In genomic region chr2:99475095-99475494, GRCh38 we compare ENCODE assay signal across 7 cellular contexts. TPM values are rescaled to one million over a fixed set of nuclear protein-coding genes. Genes with fewer than 3 reads are reported as not detected.
DNase-seq lines count a peak whose midpoint lies in the region; ATAC-seq and TF ChIP-seq lines count a peak whose summit lies in the region.
"Not testable (repeated sequence)": the region's sequence is repeated elsewhere in the genome, so short reads cannot be mapped to it uniquely, and the experiment has no call there.

No MANE protein-coding gene starts in this region.

- peak overlapping the region; percentile 31 for H3K4me2 ChIP-seq in GM23248 (ENCODE audit: unreplicated experiment)
- H3K4me2 ChIP-seq in mesendoderm (ENCODE audit: low read length); smooth muscle cell: not testable (repeated sequence)

- H3K4ac ChIP-seq in mesendoderm (ENCODE audit: low read depth, low read length) = not testable (repeated sequence)

- not testable (repeated sequence) for H4K20me1 ChIP-seq in GM23248 (ENCODE audit: insufficient read depth)
- peaks cover 99% of the 10 kb centered on the region for H4K20me1 ChIP-seq in smooth muscle cell (ENCODE audit: low read depth)

- not testable (repeated sequence) for H3K9me2 ChIP-seq in GM23248 (ENCODE audit: insufficient read depth)

- not testable (repeated sequence) for H3K9me3 ChIP-seq in GM23248 (ENCODE audit: low read depth); smooth muscle cell (replicated peaks; ENCODE audit: low read depth)

- peaks cover 11% of the 10 kb centered on the region for H3K79me1 ChIP-seq in mesendoderm (ENCODE audit: low read length)

- peak overlapping the region; percentile 63 for H3K27ac Mint-ChIP-seq in WTC11
- peak overlapping the region; percentile 46 for H3K27ac Mint-ChIP-seq in dendritic cell treated with granulocyte-macrophage colony-stimulating factor and Interleukin-4, amounts not matched to agents 40 ng/mL and 50 ng/mL, for 4 days

- H2AFZ ChIP-seq in GM23248; smooth muscle cell (ENCODE audit: low read depth): not testable (repeated sequence)

- WGBS in GM23248 (ENCODE audit: low coverage in 1 of 2, low lambda C conversion rate in 2 of 2, missing lambda C conversion rate in 2 of 2), 2 experiments = 92 to 94% methylated on average over 4 of the region's 4 CpGs
- WGBS in mesendoderm (ENCODE audit: extremely low coverage, insufficient coverage, low lambda C conversion rate) = no CpG with 5 or more reads among the region's 4 CpGs
- WGBS in smooth muscle cell (ENCODE audit: low lambda C conversion rate) = 95% methylated on average over 4 of the region's 4 CpGs

- not testable (repeated sequence) for H4K5ac ChIP-seq in mesendoderm (ENCODE audit: low read length)

- not testable (repeated sequence) for H3K9ac ChIP-seq in GM23248; mesendoderm (ENCODE audit: low read length); smooth muscle cell (ENCODE audit: low read depth)

- in situ Hi-C loops in GM23248 (cut with MboI); KBM-7 (cut with MboI; ENCODE audit: low pct_unique_long_range_greater_than_20kb, low sequenced_read_pairs): not testable (repeated sequence)

- H2BK120ac ChIP-seq in mesendoderm (ENCODE audit: low read depth, low read length) = not testable (repeated sequence)

- CTCF ChIA-PET in WTC11 (lab: Charles Lee) = not testable (repeated sequence)

- POLR2A ChIA-PET in WTC11 (lab: Charles Lee) = not testable (repeated sequence)

- not testable (repeated sequence) for H2AK5ac ChIP-seq in mesendoderm (ENCODE audit: low read length)

- H3K56ac ChIP-seq in mesendoderm (ENCODE audit: low read length) = not testable (repeated sequence)

- not testable (repeated sequence) for H3K23ac ChIP-seq in mesendoderm (ENCODE audit: low read length)

- TF ChIP-seq CTCF in WTC11 (IDR thresholded peaks at IDR 0.05); foreskin keratinocyte (conservative IDR thresholded peaks at IDR 0.05); smooth muscle cell (IDR thresholded peaks at IDR 0.05; ENCODE audit: borderline replicate concordance, insufficient read depth, poor library complexity, severe bottlenecking): not testable (repeated sequence)

- not testable (repeated sequence) for H3K18ac ChIP-seq in mesendoderm (ENCODE audit: low read length)

- not testable (repeated sequence) for H3K4me3 Mint-ChIP-seq in WTC11; dendritic cell treated with granulocyte-macrophage colony-stimulating factor and Interleukin-4, amounts not matched to agents 40 ng/mL and 50 ng/mL, for 4 days

- H3K36me3 ChIP-seq in GM23248 (ENCODE audit: low read depth); mesendoderm (ENCODE audit: control insufficient read depth, insufficient read depth, low read length); smooth muscle cell (ENCODE audit: low read depth): not testable (repeated sequence)

- not testable (repeated sequence) for H3K4me3 ChIP-seq in GM23248; mesendoderm (ENCODE audit: low read length); smooth muscle cell

- peak overlapping the region; percentile 34 for H3K27ac ChIP-seq in GM23248
- peak overlapping the region; percentile 77 for H3K27ac ChIP-seq in foreskin keratinocyte
- not testable (repeated sequence) for H3K27ac ChIP-seq in mesendoderm (ENCODE audit: low read depth, low read length)
- H3K27ac ChIP-seq in smooth muscle cell (ENCODE audit: low read depth) = peak overlapping the region; percentile 11

- H3K36me3 Mint-ChIP-seq in WTC11 = peaks cover 15% of the 10 kb centered on the region
- H3K36me3 Mint-ChIP-seq in dendritic cell treated with granulocyte-macrophage colony-stimulating factor and Interleukin-4, amounts not matched to agents 40 ng/mL and 50 ng/mL, for 4 days (ENCODE audit: low read depth) = not testable (repeated sequence)

- not testable (repeated sequence) for H2BK5ac ChIP-seq in mesendoderm (ENCODE audit: low read length)

- not testable (repeated sequence) for H4K8ac ChIP-seq in mesendoderm (ENCODE audit: low read depth, low read length)

- not testable (repeated sequence) for H3K27me3 ChIP-seq in GM23248 (replicated peaks; ENCODE audit: insufficient read depth); foreskin keratinocyte; mesendoderm (ENCODE audit: insufficient read depth, low read length, poor library complexity); smooth muscle cell (ENCODE audit: low read depth)

- H3K9me3 Mint-ChIP-seq in WTC11 = peaks cover 13% of the 10 kb centered on the region
- H3K9me3 Mint-ChIP-seq in dendritic cell treated with granulocyte-macrophage colony-stimulating factor and Interleukin-4, amounts not matched to agents 40 ng/mL and 50 ng/mL, for 4 days = not testable (repeated sequence)

- H3K27me3 Mint-ChIP-seq in WTC11 (ENCODE audit: low read depth); dendritic cell treated with granulocyte-macrophage colony-stimulating factor and Interleukin-4, amounts not matched to agents 40 ng/mL and 50 ng/mL, for 4 days: not testable (repeated sequence)

- ATAC-seq in WTC11 = not testable (repeated sequence)
- ATAC-seq in foreskin keratinocyte = peak; percentile 38

- not testable (repeated sequence) for DNase-seq in GM23248; WTC11 (ENCODE audit: low spot score); smooth muscle cell (lab: John Stamatoyannopoulos, UW; ENCODE audit: unreplicated experiment)
- DNase-seq in KBM-7 (peak; percentile 31), foreskin keratinocyte (peak; percentile 62 to 80), mesendoderm (peak; percentile 28)

- H2BK15ac ChIP-seq in mesendoderm (replicated peaks; ENCODE audit: low read depth) = not testable (repeated sequence)

- H3K4me1 Mint-ChIP-seq in WTC11 = peaks cover 76% of the 10 kb centered on the region
- peaks cover 45% of the 10 kb centered on the region for H3K4me1 Mint-ChIP-seq in dendritic cell treated with granulocyte-macrophage colony-stimulating factor and Interleukin-4, amounts not matched to agents 40 ng/mL and 50 ng/mL, for 4 days (ENCODE audit: low read depth)

- not testable (repeated sequence) for H3F3A ChIP-seq in GM23248 (ENCODE audit: insufficient read depth); smooth muscle cell (ENCODE audit: low read depth)

- intact Hi-C loops in dendritic cell treated with granulocyte-macrophage colony-stimulating factor and Interleukin-4, amounts not matched to agents 40 ng/mL and 50 ng/mL, for 4 days (cut with micrococcal nuclease) = not testable (repeated sequence)

- H3K79me2 ChIP-seq in GM23248 (ENCODE audit: insufficient read depth) (peaks cover 100% of the 10 kb centered on the region), mesendoderm (ENCODE audit: control insufficient read depth, insufficient read depth, low read length) (peaks cover 42% of the 10 kb centered on the region), smooth muscle cell (ENCODE audit: low read depth) (peaks cover 97% of the 10 kb centered on the region)

- H3K4me1 ChIP-seq in GM23248 (ENCODE audit: insufficient read depth); mesendoderm (ENCODE audit: control insufficient read depth, low read depth, low read length): not testable (repeated sequence)
- H3K4me1 ChIP-seq in foreskin keratinocyte (peaks cover 67% of the 10 kb centered on the region), smooth muscle cell (ENCODE audit: low read depth) (peaks cover 13% of the 10 kb centered on the region)

RNA-seq across cellular contexts. Expression of gene REV1, which starts 14.7 kb away (rescaled TPM):
- 15.0 and 19.5 TPM in 2 replicates for total RNA-seq in GM23248 (2014; rRNA removed; shearing (Covaris generic))
- 14.4 and 15.1 TPM in 2 replicates for polyA plus RNA-seq in GM23248 (2016; fragmentation: Nextera tagmentation; extraction: Ambion mirVana)
- 27.5 to 38.7 TPM (median 31.1 TPM) in 3 replicates for total RNA-seq in WTC11 (2021)
- 30.2 and 31.9 TPM in 2 replicates for total RNA-seq in foreskin keratinocyte
- 7.1 and 9.1 TPM in 2 replicates for polyA plus RNA-seq in foreskin keratinocyte
- 19.8 TPM for polyA plus RNA-seq in mesendoderm (2013, experiment 1 of 2)
- polyA plus RNA-seq in mesendoderm (2013, experiment 2 of 2) = 19.9 TPM
- total RNA-seq in smooth muscle cell = 20.6 and 38.9 TPM in 2 replicates
- polyA plus RNA-seq in smooth muscle cell = 9.5 and 20.2 TPM in 2 replicates
